In the genomic region with DNA sequence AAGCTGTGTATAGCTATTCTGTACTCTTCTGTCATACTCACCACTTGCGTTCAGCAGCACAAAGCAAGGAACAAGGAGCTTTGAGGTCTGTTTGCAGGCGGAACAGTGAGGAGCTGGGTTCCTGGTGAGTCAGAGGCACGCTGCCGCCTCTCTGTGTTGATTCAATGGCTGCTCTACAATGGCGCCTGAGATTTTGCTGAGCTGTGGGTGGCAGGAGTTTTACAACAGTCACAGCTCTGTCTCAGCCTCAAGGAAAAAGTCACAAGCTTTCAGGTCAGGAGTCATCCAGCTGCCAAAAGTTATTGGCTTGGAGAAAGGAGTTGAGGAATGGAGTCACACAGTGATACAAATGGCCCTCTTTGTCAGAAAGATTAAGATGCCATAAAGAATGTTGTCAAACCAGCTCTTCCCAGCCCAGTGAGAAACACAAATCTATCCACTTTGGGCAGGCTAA, we compare ENCODE assay signal across 13 cellular contexts.
A peak's percentile ranks its signal among the peaks of the same experiment; 100 is the strongest.
DNase-seq lines count a peak whose midpoint lies in the region; ATAC-seq and TF ChIP-seq lines count a peak whose summit lies in the region.
"Had no signal": no experiment of that assay in that cellular context is flagged by ENCODE, and none has a peak within 500 bp of the region (broad histone marks: within the 10 kb centered on the region; RNA-seq: fewer than 3 reads in every experiment).

No MANE protein-coding gene starts in this region.

- H4K5ac ChIP-seq in H9 (ENCODE audit: insufficient read length, low read depth, low read length), result no peak overlapping the region

- H2BK12ac ChIP-seq in H9 (ENCODE audit: insufficient read length, low read depth, low read length) (no peak overlapping the region), trophoblast cell (ENCODE audit: low read length) (no peak overlapping the region)

- no peak overlapping the region for H2BK20ac ChIP-seq in H9 (ENCODE audit: low read depth, low read length, poor library complexity, severe bottlenecking)

- intact Hi-C loops in sigmoid colon (cut with DNase I), result no loop called here

- H4K8ac ChIP-seq in H9 (replicated peaks; ENCODE audit: insufficient read length, low read depth, low read length), result no peak overlapping the region
- H4K8ac ChIP-seq in trophoblast cell (ENCODE audit: low read depth, low read length), result peak overlapping the region; percentile 66

- H3K4me1 ChIP-seq in H9 (ENCODE audit: insufficient read depth, low read length) (peaks cover 6% of the 10 kb centered on the region), hepatocyte (ENCODE audit: insufficient read depth) (no peaks in the 10 kb centered on the region), trophoblast cell (ENCODE audit: control insufficient read depth in 1 of 2, insufficient read depth in 2 of 2, low read length in 2 of 2) (peaks cover 11 to 14% of the 10 kb centered on the region in 2 experiments), GM23248 (ENCODE audit: insufficient read depth) (no peaks in the 10 kb centered on the region), sigmoid colon (peaks cover 0 to 45% (median 33%) of the 10 kb centered on the region in 4 donors)
- H3K4me1 ChIP-seq: BLaER1 had no signal

- no peaks in the 10 kb centered on the region for H4K20me1 ChIP-seq in H9 (ENCODE audit: control insufficient read depth, insufficient read depth, insufficient read length)
- H4K20me1 ChIP-seq in hepatocyte (ENCODE audit: insufficient read depth, poor library complexity, severe bottlenecking), result no peaks in the 10 kb centered on the region
- no peaks in the 10 kb centered on the region for H4K20me1 ChIP-seq in GM23248 (ENCODE audit: insufficient read depth)
- H4K20me1 ChIP-seq: BLaER1 had no signal

- H2BK5ac ChIP-seq in H9 (ENCODE audit: insufficient read length, low read length), result peak overlapping the region; percentile 23
- peak overlapping the region; percentile 69 for H2BK5ac ChIP-seq in trophoblast cell (ENCODE audit: low read depth, low read length, poor library complexity)

- H4K91ac ChIP-seq in H9 (ENCODE audit: insufficient read length, low read depth, low read length) (no peak overlapping the region), trophoblast cell (ENCODE audit: low read depth, low read length) (peak overlapping the region; percentile 19)

- H3K27me3 Mint-ChIP-seq in H9 (ENCODE audit: low read depth), result no peaks in the 10 kb centered on the region

- H3K36me3 Mint-ChIP-seq in H9 (ENCODE audit: insufficient read depth in 1 of 3, low read depth in 3 of 3), result peaks cover 0 to 6% (median 0%) of the 10 kb centered on the region in 3 experiments; a peak in 1 of 7 replicates

- H3K4me3 Mint-ChIP-seq in H9, result peak overlapping the region; percentile 5 to 72; a peak in 3 of 5 replicates
- H3K4me3 Mint-ChIP-seq: T-helper 2 cell treated with Interferon-gamma antibody and Interleukin-4, amounts not matched to agents 5 μg/mL and 100 μg/mL, for 36 hours had no signal

- TF ChIP-seq POLR2A in sigmoid colon (IDR thresholded peaks at IDR 0.05), result no peak

- H2AK5ac ChIP-seq in H9 (ENCODE audit: insufficient read length, low read length), result no peak overlapping the region
- H2AK5ac ChIP-seq in trophoblast cell (ENCODE audit: low read length), result no peak overlapping the region

- H3K4me1 Mint-ChIP-seq in H9, result peaks cover 44 to 65% of the 10 kb centered on the region in 2 experiments

- no peaks in the 10 kb centered on the region for H3K9me2 ChIP-seq in hepatocyte (replicated peaks; ENCODE audit: insufficient read depth)
- H3K9me2 ChIP-seq in GM23248 (ENCODE audit: insufficient read depth), result no peaks in the 10 kb centered on the region

- H3F3A ChIP-seq in GM23248 (ENCODE audit: insufficient read depth), result no peaks in the 10 kb centered on the region

- H3K9me3 Mint-ChIP-seq in H9, result no peaks in the 10 kb centered on the region
- H3K9me3 Mint-ChIP-seq: T-helper 2 cell treated with Interferon-gamma antibody and Interleukin-4, amounts not matched to agents 5 μg/mL and 100 μg/mL, for 36 hours had no signal

- H3K9me3 ChIP-seq in H9 (ENCODE audit: control insufficient read depth, low read depth, low read length) (no peaks in the 10 kb centered on the region), hepatocyte (ENCODE audit: low read depth) (no peaks in the 10 kb centered on the region), trophoblast cell (ENCODE audit: insufficient read depth, low read depth, low read length) (no peaks in the 10 kb centered on the region), GM23248 (ENCODE audit: low read depth) (no peaks in the 10 kb centered on the region), sigmoid colon (no peaks in the 10 kb centered on the region)
- H3K9me3 ChIP-seq: BLaER1 had no signal

- H3K79me2 ChIP-seq in H9 (ENCODE audit: insufficient read depth, low read length), result no peaks in the 10 kb centered on the region
- H3K79me2 ChIP-seq in hepatocyte, result no peaks in the 10 kb centered on the region
- H3K79me2 ChIP-seq in trophoblast cell (ENCODE audit: control insufficient read depth, insufficient read depth, low read length, poor library complexity), result peaks cover 4% of the 10 kb centered on the region
- no peaks in the 10 kb centered on the region for H3K79me2 ChIP-seq in GM23248 (ENCODE audit: insufficient read depth)

- peak overlapping the region; percentile 95 to 100 (median 98) for H3K27ac Mint-ChIP-seq in H9
- H3K27ac Mint-ChIP-seq: T-helper 2 cell treated with Interferon-gamma antibody and Interleukin-4, amounts not matched to agents 5 μg/mL and 100 μg/mL, for 36 hours had no signal

- H3K4ac ChIP-seq in H9 (ENCODE audit: low read depth, low read length) (no peak overlapping the region), trophoblast cell (ENCODE audit: low read depth, low read length) (no peak overlapping the region)

- no peak overlapping the region for H3K4me2 ChIP-seq in H9 (ENCODE audit: insufficient read depth, insufficient read length, low read length)
- peak overlapping the region; percentile 2 for H3K4me2 ChIP-seq in hepatocyte
- H3K4me2 ChIP-seq in trophoblast cell (ENCODE audit: low read length), result peak overlapping the region; percentile 45
- H3K4me2 ChIP-seq in GM23248 (ENCODE audit: unreplicated experiment), result no peak overlapping the region
- H3K4me2 ChIP-seq: BLaER1 had no signal

- H3K9ac ChIP-seq in H9 (ENCODE audit: extremely low read depth, insufficient read length, low read length) (no peak overlapping the region), trophoblast cell (ENCODE audit: low read length) (no peak overlapping the region), GM23248 (no peak overlapping the region)
- H3K9ac ChIP-seq: BLaER1 had no signal

- WGBS in H9 (ENCODE audit: extremely low coverage, insufficient read length, low lambda C conversion rate), result no CpG with 5 or more reads among the region's 5 CpGs
- 11% methylated on average over 5 of the region's 5 CpGs for WGBS in hepatocyte (ENCODE audit: low lambda C conversion rate, missing lambda C conversion rate)
- no CpG with 5 or more reads among the region's 5 CpGs for WGBS in trophoblast cell (ENCODE audit: extremely low coverage, insufficient coverage, insufficient read length)
- 55 to 63% methylated on average over 5 of the region's 5 CpGs for WGBS in GM23248 (ENCODE audit: low coverage in 1 of 2, low lambda C conversion rate in 2 of 2, missing lambda C conversion rate in 2 of 2), 2 experiments
- 85 to 91% methylated on average over 5 of the region's 5 CpGs for WGBS in sigmoid colon, 2 donors

- in situ Hi-C loops in GM23248 (cut with MboI), result no loop called here

- H3K56ac ChIP-seq in H9 (ENCODE audit: insufficient read length, low read depth, low read length), result no peak overlapping the region

- no peaks in the 10 kb centered on the region for H3K36me3 ChIP-seq in hepatocyte (replicated peaks; ENCODE audit: insufficient read depth, low read depth)
- H3K36me3 ChIP-seq in trophoblast cell (ENCODE audit: control insufficient read depth in 1 of 2, insufficient read depth in 2 of 2, low read length in 2 of 2), result no peaks in the 10 kb centered on the region
- H3K36me3 ChIP-seq in GM23248 (ENCODE audit: low read depth), result no peaks in the 10 kb centered on the region; the same call in 1 of the 2 replicates
- H3K36me3 ChIP-seq in sigmoid colon, result no peaks in the 10 kb centered on the region
- H3K36me3 ChIP-seq: BLaER1 had no signal

- H3K4me3 ChIP-seq in hepatocyte (no peak overlapping the region), trophoblast cell (ENCODE audit: low read depth, low read length) (no peak overlapping the region), GM23248 (no peak overlapping the region), sigmoid colon (no peak overlapping the region)
- H3K4me3 ChIP-seq: BLaER1 had no signal

- ATAC-seq in HG03378 (IDR thresholded peaks at IDR 0.05; ENCODE audit: unreplicated experiment) (no peak), HG02678 (IDR thresholded peaks at IDR 0.05; ENCODE audit: unreplicated experiment) (no peak)
- ATAC-seq: left lobe of liver had no signal

- TF ChIP-seq EP300 in sigmoid colon (IDR thresholded peaks at IDR 0.05), result no peak

- H3K14ac ChIP-seq in H9 (ENCODE audit: insufficient read depth, low read length), result no peak overlapping the region
- H3K14ac ChIP-seq in trophoblast cell (ENCODE audit: low read length), result no peak overlapping the region

- peak overlapping the region; percentile 65 for H3K18ac ChIP-seq in H9 (ENCODE audit: insufficient read length, low read depth, low read length)
- no peak overlapping the region for H3K18ac ChIP-seq in trophoblast cell (ENCODE audit: low read length)

- H3K23ac ChIP-seq in H9 (ENCODE audit: insufficient read length, low read depth, low read length) (no peak overlapping the region), trophoblast cell (ENCODE audit: low read length) (no peak overlapping the region)

- H3K79me1 ChIP-seq in H9 (ENCODE audit: insufficient read depth, low read depth, low read length, poor library complexity, severe bottlenecking), result no peaks in the 10 kb centered on the region
- H3K79me1 ChIP-seq in trophoblast cell (ENCODE audit: low read length), result peaks cover 6% of the 10 kb centered on the region

- H3K27me3 ChIP-seq in H9 (ENCODE audit: insufficient read depth, low read length) (no peaks in the 10 kb centered on the region), hepatocyte (no peaks in the 10 kb centered on the region), trophoblast cell (ENCODE audit: insufficient read depth, low read length) (no peaks in the 10 kb centered on the region), GM23248 (replicated peaks; ENCODE audit: insufficient read depth) (no peaks in the 10 kb centered on the region), sigmoid colon (no peaks in the 10 kb centered on the region)
- H3K27me3 ChIP-seq: BLaER1 had no signal

- DNase-seq in H9 (peak; percentile 68), astrocyte of the hippocampus (ENCODE audit: low read depth, low spot score) (peak; percentile 79), hepatocyte (ENCODE audit: low spot score) (peak; percentile 83), trophoblast cell (peak; percentile 75 to 76), GM23248 (no peak), sigmoid colon (no peak)
- DNase-seq: activated CD4-positive, alpha-beta T cell treated with anti-CD3 and anti-CD28 coated beads, Interleukin-2, amount 50 U/mL, for 4 hours; stimulated activated naive CD4-positive, alpha-beta T cell treated with Interleukin-2 at 50 U/mL for 16 hours had no signal

- H3K23me2 ChIP-seq in H9 (ENCODE audit: insufficient read length, low read depth, low read length, poor library complexity, severe bottlenecking), result no peaks in the 10 kb centered on the region

- H3K27ac ChIP-seq in H9 (ENCODE audit: insufficient read length, low read depth, low read length), result peak overlapping the region; percentile 66
- peak overlapping the region; percentile 69 for H3K27ac ChIP-seq in hepatocyte
- H3K27ac ChIP-seq in trophoblast cell (ENCODE audit: low read depth, low read length), result peak overlapping the region; percentile 79
- H3K27ac ChIP-seq in GM23248, result no peak overlapping the region
- H3K27ac ChIP-seq in sigmoid colon, result peak overlapping the region in 2 of 4 donors; percentile 8 to 31
- H3K27ac ChIP-seq: BLaER1 had no signal

- no peak overlapping the region for H3T11ph ChIP-seq in H9 (ENCODE audit: low read length)

- no peak overlapping the region for H2BK15ac ChIP-seq in H9 (ENCODE audit: low read depth, low read length)

- no peak for TF ChIP-seq CTCF in H9 (conservative IDR thresholded peaks at IDR 0.05)
- no peak for TF ChIP-seq CTCF in hepatocyte (IDR thresholded peaks at IDR 0.05; ENCODE audit: poor library complexity)
- TF ChIP-seq CTCF in sigmoid colon (IDR thresholded peaks at IDR 0.05), result no peak

- no peak overlapping the region for H2AFZ ChIP-seq in H9 (ENCODE audit: low read length)
- peak overlapping the region; percentile 20 for H2AFZ ChIP-seq in hepatocyte
- peak overlapping the region; percentile 30 for H2AFZ ChIP-seq in trophoblast cell (ENCODE audit: insufficient read depth, low read length, poor library complexity)
- no peak overlapping the region for H2AFZ ChIP-seq in GM23248

- H4K12ac ChIP-seq in trophoblast cell (ENCODE audit: low read depth, low read length), result no peak overlapping the region

- H2BK120ac ChIP-seq in H9 (ENCODE audit: low read depth, low read length, poor library complexity, severe bottlenecking), result no peak overlapping the region
- H2BK120ac ChIP-seq in trophoblast cell (ENCODE audit: insufficient read depth, low read length, poor library complexity), result peak overlapping the region; percentile 83

Comparison
In these comparisons a context has a peak if more than half of its experiments do, and no peak if none do; other contexts are left out.
1. DNase-seq: peak in H9 (single experiment), astrocyte of the hippocampus (single experiment), hepatocyte (single experiment) and trophoblast cell (2 of 2); none in GM23248 (single experiment) and sigmoid colon (single experiment).
2. H2AFZ ChIP-seq: peak in hepatocyte (single experiment) and trophoblast cell (single experiment); none in H9 (single experiment) and GM23248 (single experiment).
3. H3K4me2 ChIP-seq: peak in hepatocyte (single experiment) and trophoblast cell (single experiment); none in H9 (single experiment) and GM23248 (single experiment).